In the genomic region with DNA sequence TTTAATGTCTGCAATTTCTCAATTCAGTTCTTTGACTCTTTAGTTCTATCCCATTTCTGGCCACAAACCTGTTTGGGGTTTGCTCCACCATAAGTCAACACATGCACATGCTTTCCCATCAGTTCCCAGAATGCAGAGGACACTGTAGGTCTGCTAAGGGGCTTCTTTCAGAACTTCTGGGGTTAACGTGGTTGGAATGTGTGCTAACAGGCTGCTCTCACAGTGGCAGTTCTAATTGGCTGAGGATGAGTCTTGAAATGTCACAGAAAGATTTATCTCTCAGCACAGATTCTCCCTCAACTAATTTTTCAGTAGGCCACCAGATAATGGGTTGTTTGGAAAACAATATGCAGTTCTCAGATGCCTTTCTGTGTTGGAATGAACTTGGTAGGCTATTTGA, we compare ENCODE assay signal across 11 cellular contexts.
"Had no signal": no experiment of that assay in that cellular context is flagged by ENCODE, and none has a peak within 500 bp of the region (broad histone marks: within the 10 kb centered on the region; RNA-seq: fewer than 3 reads in every experiment).

No MANE protein-coding gene starts in this region.

- H3K9me3 ChIP-seq: ovary had no signal

- H3K4me1 Mint-ChIP-seq: activated CD4-positive, alpha-beta T cell treated with anti-CD3 and anti-CD28 coated beads, Interleukin-2, amount 10 ng/mL, durations not matched to agents 7 days and 5 days; activated T-helper 17 cell treated with anti-CD3 and anti-CD28 coated beads, Interleukin-2, amount 50 U/mL, for 72 hours; T-helper 17 cell had no signal

- DNase-seq: activated CD4-positive, alpha-beta T cell treated with anti-CD3 and anti-CD28 coated beads, Interleukin-2, amount 10 ng/mL, durations not matched to agents 7 days and 5 days; activated naive CD4-positive, alpha-beta T cell treated with anti-CD3 and anti-CD28 coated beads for 36 hours; activated T-cell treated with anti-CD3 and anti-CD28 coated beads for 4 hours; central memory CD4-positive, alpha-beta T cell; foreskin fibroblast; ovary; T-helper 17 cell had no signal

- H3K9me3 Mint-ChIP-seq: activated naive CD4-positive, alpha-beta T cell treated with anti-CD3 and anti-CD28 coated beads for 36 hours; activated T-helper 17 cell treated with anti-CD3 and anti-CD28 coated beads, Interleukin-2, amount 50 U/mL, for 72 hours; nephron had no signal

- ATAC-seq: activated T-helper 17 cell treated with anti-CD3 and anti-CD28 coated beads, Interleukin-2, amount 50 U/mL, for 72 hours; T-helper 17 cell; WTC11 had no signal

- H3K4me3 ChIP-seq: ovary, skin epidermis had no signal

- H3K27me3 Mint-ChIP-seq: activated CD4-positive, alpha-beta T cell treated with anti-CD3 and anti-CD28 coated beads, Interleukin-2, amount 10 ng/mL, durations not matched to agents 7 days and 5 days; activated T-helper 17 cell treated with anti-CD3 and anti-CD28 coated beads, Interleukin-2, amount 50 U/mL, for 72 hours; T-helper 17 cell had no signal

- H3K4me3 Mint-ChIP-seq: activated CD4-positive, alpha-beta T cell treated with anti-CD3 and anti-CD28 coated beads, Interleukin-2, amount 10 ng/mL, durations not matched to agents 7 days and 5 days; activated naive CD4-positive, alpha-beta T cell treated with anti-CD3 and anti-CD28 coated beads for 36 hours; activated T-helper 17 cell treated with anti-CD3 and anti-CD28 coated beads, Interleukin-2, amount 50 U/mL, for 72 hours; nephron; T-helper 17 cell; WTC11 had no signal

- H3K27ac ChIP-seq: ovary had no signal

- H3K36me3 ChIP-seq: ovary had no signal

- H3K27ac Mint-ChIP-seq: activated CD4-positive, alpha-beta T cell treated with anti-CD3 and anti-CD28 coated beads, Interleukin-2, amount 10 ng/mL, durations not matched to agents 7 days and 5 days; activated naive CD4-positive, alpha-beta T cell treated with anti-CD3 and anti-CD28 coated beads for 36 hours; activated T-helper 17 cell treated with anti-CD3 and anti-CD28 coated beads, Interleukin-2, amount 50 U/mL, for 72 hours; T-helper 17 cell; WTC11 had no signal

- H3K27me3 ChIP-seq: ovary had no signal
